ENCODE assay signal across 8 cellular contexts in the genomic region with DNA sequence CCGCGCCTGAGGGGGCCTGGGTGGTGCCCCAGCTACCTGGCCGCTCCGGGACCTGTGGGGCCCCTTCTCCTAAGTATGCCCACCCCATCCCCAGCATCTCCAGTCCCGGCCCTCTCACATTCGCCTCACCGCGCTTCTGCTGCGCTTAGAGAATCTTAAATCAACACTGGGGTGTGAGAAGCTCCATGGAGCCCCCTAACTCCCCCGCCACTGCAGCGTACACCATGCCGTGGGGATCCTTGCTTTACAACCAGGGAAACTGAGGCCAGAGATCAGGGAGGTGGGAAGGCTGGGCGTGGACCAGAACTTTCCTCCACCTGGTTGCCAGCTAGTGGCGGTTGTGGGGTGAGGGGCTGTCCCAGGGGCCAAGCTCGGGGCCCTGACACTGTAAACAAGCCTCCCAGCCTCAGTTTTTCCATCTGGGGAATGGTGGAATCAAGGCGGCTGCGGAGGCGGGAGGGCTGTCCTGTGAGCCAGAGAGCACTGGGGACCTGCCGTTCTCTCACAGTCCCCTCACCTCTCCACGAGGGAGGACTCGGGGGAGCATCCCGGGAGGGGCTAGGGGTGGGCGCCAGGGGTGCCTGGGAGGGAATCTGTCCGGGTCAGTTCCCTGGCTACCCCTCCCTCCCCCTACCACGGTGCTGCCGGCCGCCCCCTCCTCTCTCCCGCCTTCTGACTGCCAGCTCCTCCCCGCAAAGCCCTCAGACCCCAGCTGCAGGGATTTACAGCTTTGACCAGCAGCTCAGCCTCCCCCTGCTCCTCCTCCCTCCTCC.
A peak's percentile ranks its signal among the peaks of the same experiment; 100 is the strongest.
DNase-seq lines count a peak whose midpoint lies in the region; ATAC-seq, FAIRE-seq and TF ChIP-seq lines count a peak whose summit lies in the region.

No MANE protein-coding gene starts in this region.

- H3K9me3 ChIP-seq in A549 = no peaks in the 10 kb centered on the region

- H3K27ac Mint-ChIP-seq in natural killer cell treated with Interleukin-12 subunit alpha and Interleukin-12 subunit beta and Interleukin-15 and Interleukin-18, amount 100 ng/mL, for 72 hours = no peak overlapping the region

- FAIRE-seq in A549 (lab: Jason Lieb, UNC) = no peak
- FAIRE-seq in GM12891 (lab: Jason Lieb, UNC) = no peak

- H3K4me3 ChIP-seq in A549 = no peak overlapping the region

- H3K36me3 Mint-ChIP-seq in natural killer cell treated with Interleukin-12 subunit alpha and Interleukin-12 subunit beta and Interleukin-15 and Interleukin-18, amount 100 ng/mL, for 72 hours = no peaks in the 10 kb centered on the region

- H3K4me2 ChIP-seq in A549 = peak overlapping the region; percentile 86

- H3K27ac ChIP-seq in A549 = peak overlapping the region; percentile 98
- peak overlapping the region; percentile 99 for H3K27ac ChIP-seq in caudate nucleus (ENCODE audit: low read depth, low read length)

- H3K4me3 Mint-ChIP-seq in natural killer cell treated with Interleukin-12 subunit alpha and Interleukin-12 subunit beta and Interleukin-15 and Interleukin-18, amount 100 ng/mL, for 72 hours = peak overlapping the region; percentile 74

- no peak for TF ChIP-seq EP300 in A549 (IDR thresholded peaks at IDR 0.05)

- H3K4me1 Mint-ChIP-seq in natural killer cell treated with Interleukin-12 subunit alpha and Interleukin-12 subunit beta and Interleukin-15 and Interleukin-18, amount 100 ng/mL, for 72 hours (ENCODE audit: low read depth in 2 of 2) = peaks cover 26 to 35% of the 10 kb centered on the region in 2 donors

- no peak for DNase-seq in A549 (ENCODE audit: low read depth in 1 of 2, low spot score in 1 of 2)
- peak; percentile 85 for DNase-seq in NCI-H2171 treated with DMSO at 0.1 percent for 48 hours (lab: John Stamatoyannopoulos, UW)
- peak in 2 of 61 donors; percentile 48 to 70 for DNase-seq in caudate nucleus (lab: John Stamatoyannopoulos, UW)
- no peak for DNase-seq in natural killer cell treated with Interleukin-12 subunit alpha and Interleukin-12 subunit beta and Interleukin-15 and Interleukin-18, amount 100 ng/mL, for 72 hours (ENCODE audit: low spot score)
- DNase-seq in epidermal melanocyte (ENCODE audit: insufficient read length, low spot score) = no peak
- no peak for DNase-seq in GM12891 (ENCODE audit: insufficient read length, low spot score)
- no peak for DNase-seq in ureter (ENCODE audit: low spot score)

- TF ChIP-seq POLR2A in A549 (IDR thresholded peaks at IDR 0.05; ENCODE audit: low read length) (0 out of 2 replicates have a peak, but pooled peaks have one; percentile 19), GM12891 (IDR thresholded peaks at IDR 0.05; ENCODE audit: low read depth, low read length) (no peak)

- no peaks in the 10 kb centered on the region for H3K9me3 Mint-ChIP-seq in natural killer cell treated with Interleukin-12 subunit alpha and Interleukin-12 subunit beta and Interleukin-15 and Interleukin-18, amount 100 ng/mL, for 72 hours

- H3K4me1 ChIP-seq in A549 = peaks cover 44% of the 10 kb centered on the region

- WGBS in A549 (ENCODE audit: missing lambda C conversion rate) = 52% methylated on average over 17 of the region's 29 CpGs

- no peak for TF ChIP-seq RAD21 in A549 (conservative IDR thresholded peaks at IDR 0.05 in 1 of 2, IDR thresholded peaks at IDR 0.05 in 1 of 2)

- CTCF ChIA-PET in A549 (lab: Yijun Ruan, JAX) = interaction anchor here (0.8 to 3.4 kb wide), 16 partner anchors 10 to 321 kb away, joined by 3 to 27 read pairs (median 4); no protein-coding TSS in a partner anchor

- H3K27me3 Mint-ChIP-seq in natural killer cell treated with Interleukin-12 subunit alpha and Interleukin-12 subunit beta and Interleukin-15 and Interleukin-18, amount 100 ng/mL, for 72 hours = no peaks in the 10 kb centered on the region

- no peak for TF ChIP-seq CTCF in A549 (IDR thresholded peaks at IDR 0.05)

- peak in 1 of 2 experiments; percentile 39; a peak in 4 of 6 replicates for ATAC-seq in A549
- ATAC-seq in natural killer cell treated with Interleukin-12 subunit alpha and Interleukin-12 subunit beta and Interleukin-15 and Interleukin-18, amount 100 ng/mL, for 72 hours = peak in 1 of 2 donors; percentile 24
- no peak for ATAC-seq in HG03108 (IDR thresholded peaks at IDR 0.05; ENCODE audit: unreplicated experiment)

- POLR2A ChIA-PET in A549 (lab: Yijun Ruan, JAX) = interaction anchor here (0.5 to 3.4 kb wide), 20 partner anchors 10 to 321 kb away, joined by 3 to 72 read pairs (median 5); partner anchors contain the start of gene IER5L

TF ChIP-seq in A549, 52 proteins besides CTCF, POLR2A, EP300 and RAD21:
- TF ChIP-seq ESRRA (IDR thresholded peaks at IDR 0.05; ENCODE audit: borderline replicate concordance, low read length) (no peak), EHMT2 (IDR thresholded peaks at IDR 0.05; ENCODE audit: low read depth) (no peak), MAZ (IDR thresholded peaks at IDR 0.05; ENCODE audit: borderline replicate concordance, low read depth, low read length) (no peak), NFE2L2 (conservative IDR thresholded peaks at IDR 0.05; ENCODE audit: low read length) (no peak), SMC3 (IDR thresholded peaks at IDR 0.05) (no peak), CEBPB (IDR thresholded peaks at IDR 0.05) (no peak), RFX5 (IDR thresholded peaks at IDR 0.05) (no peak), SREBF2 (IDR thresholded peaks at IDR 0.05) (no peak), USF2 (IDR thresholded peaks at IDR 0.05) (no peak)
- TF ChIP-seq, protein P1, sequence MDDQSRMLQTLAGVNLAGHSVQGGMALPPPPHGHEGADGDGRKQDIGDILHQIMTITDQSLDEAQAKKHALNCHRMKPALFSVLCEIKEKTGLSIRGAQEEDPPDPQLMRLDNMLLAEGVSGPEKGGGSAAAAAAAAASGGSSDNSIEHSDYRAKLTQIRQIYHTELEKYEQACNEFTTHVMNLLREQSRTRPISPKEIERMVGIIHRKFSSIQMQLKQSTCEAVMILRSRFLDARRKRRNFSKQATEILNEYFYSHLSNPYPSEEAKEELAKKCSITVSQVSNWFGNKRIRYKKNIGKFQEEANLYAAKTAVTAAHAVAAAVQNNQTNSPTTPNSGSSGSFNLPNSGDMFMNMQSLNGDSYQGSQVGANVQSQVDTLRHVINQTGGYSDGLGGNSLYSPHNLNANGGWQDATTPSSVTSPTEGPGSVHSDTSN (IDR thresholded peaks at IDR 0.05) = no peak
- TF ChIP-seq, protein P2, sequence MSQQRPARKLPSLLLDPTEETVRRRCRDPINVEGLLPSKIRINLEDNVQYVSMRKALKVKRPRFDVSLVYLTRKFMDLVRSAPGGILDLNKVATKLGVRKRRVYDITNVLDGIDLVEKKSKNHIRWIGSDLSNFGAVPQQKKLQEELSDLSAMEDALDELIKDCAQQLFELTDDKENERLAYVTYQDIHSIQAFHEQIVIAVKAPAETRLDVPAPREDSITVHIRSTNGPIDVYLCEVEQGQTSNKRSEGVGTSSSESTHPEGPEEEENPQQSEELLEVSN (IDR thresholded peaks at IDR 0.05; ENCODE audit: borderline replicate concordance, low read depth) = no peak

TF ChIP-seq in GM12891, 5 proteins besides CTCF, POLR2A, EP300 and RAD21:
- TF ChIP-seq SPI1 (IDR thresholded peaks at IDR 0.05; ENCODE audit: low read depth, low read length) = no peak
- TF ChIP-seq TAF1 (IDR thresholded peaks at IDR 0.05; ENCODE audit: low read depth, low read length) = no peak
- no peak for TF ChIP-seq POU2F2 (IDR thresholded peaks at IDR 0.05; ENCODE audit: low read depth, low read length)
